41 cellular contexts compared by ENCODE assay signal in the genomic region with DNA sequence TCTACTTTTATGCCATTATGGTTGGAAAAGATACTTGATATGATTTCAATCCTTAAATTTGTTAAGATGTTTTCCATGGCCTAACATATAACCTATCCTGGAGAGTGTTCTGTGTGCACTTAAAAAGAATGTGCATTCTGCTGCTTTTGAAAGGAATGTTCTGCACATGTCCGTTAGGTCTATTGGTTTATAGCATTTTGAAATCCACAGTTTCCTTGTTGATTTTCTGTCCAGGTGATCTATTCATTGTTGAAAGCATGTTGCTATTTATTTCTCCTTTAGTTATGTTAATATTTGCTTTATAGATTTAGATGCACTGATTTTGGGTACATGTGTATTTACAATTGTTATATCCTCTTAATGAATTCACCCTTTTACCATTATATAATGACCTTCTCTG. TPM values are rescaled to one million over a fixed set of nuclear protein-coding genes. Genes with fewer than 3 reads are reported as not detected.
DNase-seq lines count a peak whose midpoint lies in the region; ATAC-seq, FAIRE-seq and TF ChIP-seq lines count a peak whose summit lies in the region.
"Had no signal": no experiment of that assay in that cellular context is flagged by ENCODE, and none has a peak within 500 bp of the region (broad histone marks: within the 10 kb centered on the region; RNA-seq: fewer than 3 reads in every experiment).

No MANE protein-coding gene starts in this region.

- H4K8ac ChIP-seq in H1 (ENCODE audit: extremely low read depth, insufficient read depth, low read length): no peak overlapping the region

- H4K20me1 ChIP-seq in HepG2 (ENCODE audit: insufficient read depth, low read length) (no peaks in the 10 kb centered on the region), H1 (replicated peaks in 1 of 2; ENCODE audit: control insufficient read depth in 1 of 2, insufficient read depth in 2 of 2, low read length in 2 of 2) (no peaks in the 10 kb centered on the region)
- H4K20me1 ChIP-seq: BLaER1; BLaER1 treated with 17β-estradiol and CSF1 and Interleukin-3, amounts not matched to agents 10 nM and 100 nM had no signal

- no peak for TF ChIP-seq CTCF in liver (IDR thresholded peaks at IDR 0.05; ENCODE audit: low read depth, low read length, missing input control)
- no peak for TF ChIP-seq CTCF in HepG2 (CRISPR knock-in tag; IDR thresholded peaks at IDR 0.05)
- no peak for TF ChIP-seq CTCF in H1 (IDR thresholded peaks at IDR 0.05; ENCODE audit: control extremely low read depth in 1 of 3, insufficient read depth in 1 of 3, low read depth in 1 of 3, low read length in 3 of 3)
- TF ChIP-seq CTCF in right lobe of liver (IDR thresholded peaks at IDR 0.05): no peak
- no peak for TF ChIP-seq CTCF in upper lobe of right lung (IDR thresholded peaks at IDR 0.05)

- no peak overlapping the region for H3K23ac ChIP-seq in H1 (ENCODE audit: insufficient read length)

- H3K14ac ChIP-seq in H1 (ENCODE audit: insufficient read length): no peak overlapping the region

- H3K27ac ChIP-seq in liver (ENCODE audit: low read depth in 1 of 2, low read length in 2 of 2): no peak overlapping the region
- H3K27ac ChIP-seq in HepG2 (ENCODE audit: extremely low read length, insufficient read depth, low read length): no peak overlapping the region
- H3K27ac ChIP-seq in H1 (ENCODE audit: low read depth, low read length): no peak overlapping the region
- peak overlapping the region in 2 of 3 donors; percentile 18 to 29 for H3K27ac ChIP-seq in right lobe of liver
- no peak overlapping the region for H3K27ac ChIP-seq in upper lobe of right lung
- H3K27ac ChIP-seq: 22Rv1; A549; BLaER1; BLaER1 treated with 17β-estradiol and CSF1 and Interleukin-3, amounts not matched to agents 10 nM and 100 nM; C4-2B had no signal

- H3K18ac ChIP-seq in H1 (ENCODE audit: extremely low read depth, low read length): no peak overlapping the region

- whole genome bisulfite sequencing in liver: 33% methylated on average over 1 of the region's 1 CpG
- WGBS in HepG2 (ENCODE audit: low lambda C conversion rate): 10% methylated on average over 1 of the region's 1 CpG
- WGBS in H1 (ENCODE audit: extremely low coverage in 1 of 2, insufficient coverage in 1 of 2, insufficient read length in 1 of 2, insufficient replicate concordance in 2 of 2, low coverage in 1 of 2, low lambda C conversion rate in 2 of 2, missing lambda C conversion rate in 1 of 2), 2 experiments: 92% methylated on average over 1 of the region's 1 CpG; no CpG with 5 or more reads in 1 of the 2 experiments
- 19% methylated on average over 1 of the region's 1 CpG for WGBS in right lobe of liver (ENCODE audit: insufficient coverage, low coverage, low lambda C conversion rate, missing lambda C conversion rate)

- no peak overlapping the region for H2BK120ac ChIP-seq in H1 (replicated peaks; ENCODE audit: low read depth, low read length)

- H4K5ac ChIP-seq in H1 (ENCODE audit: insufficient read length, low read depth, low read length): no peak overlapping the region

- H3K79me2 ChIP-seq in HepG2 (ENCODE audit: insufficient read depth, low read length) (no peaks in the 10 kb centered on the region), H1 (ENCODE audit: control insufficient read depth in 1 of 2, insufficient read depth in 2 of 2, low read length in 2 of 2) (no peaks in the 10 kb centered on the region)

- TF ChIP-seq RAD21 in liver (IDR thresholded peaks at IDR 0.05) (no peak), HepG2 (CRISPR knock-in tag; IDR thresholded peaks at IDR 0.05) (no peak), H1 (IDR thresholded peaks at IDR 0.05 in 1 of 2, conservative IDR thresholded peaks at IDR 0.05 in 1 of 2; ENCODE audit: low read depth in 2 of 2, low read length in 2 of 2) (no peak)

- POLR2A ChIA-PET in HepG2 (lab: Yijun Ruan, JAX) (no interaction called here), H1 (lab: Charles Lee; ENCODE audit: partially characterized antibody) (no interaction called here)

- H3K27me3 ChIP-seq in liver (ENCODE audit: control insufficient read depth in 4 of 4, insufficient read depth in 4 of 4, low read length in 3 of 4) (no peaks in the 10 kb centered on the region), HepG2 (ENCODE audit: control insufficient read depth in 1 of 2, insufficient read depth in 2 of 2, low read length in 2 of 2) (peaks cover 0 to under 1% of the 10 kb centered on the region in 2 experiments; a peak in 1 of 5 replicates), H1 (replicated peaks in 1 of 4; ENCODE audit: control insufficient read depth in 3 of 4, extremely low read depth in 1 of 4, insufficient read depth in 3 of 4, low read length in 3 of 4) (no peaks in the 10 kb centered on the region), right lobe of liver (no peaks in the 10 kb centered on the region), upper lobe of right lung (no peaks in the 10 kb centered on the region)
- H3K27me3 ChIP-seq: BE2C; BLaER1; BLaER1 treated with 17β-estradiol and CSF1 and Interleukin-3, amounts not matched to agents 10 nM and 100 nM had no signal

- H3K9ac ChIP-seq in liver (ENCODE audit: low read depth in 1 of 2, low read length in 2 of 2) (no peak overlapping the region), HepG2 (ENCODE audit: insufficient read depth, low read depth, low read length) (no peak overlapping the region), H1 (replicated peaks in 1 of 4; ENCODE audit: extremely low read depth in 1 of 4, low read depth in 3 of 4, low read length in 3 of 4) (no peak overlapping the region)
- H3K9ac ChIP-seq: BLaER1; BLaER1 treated with 17β-estradiol and CSF1 and Interleukin-3, amounts not matched to agents 10 nM and 100 nM had no signal

- no peak overlapping the region for H4K91ac ChIP-seq in H1 (replicated peaks; ENCODE audit: insufficient read length, low read length)

- H3K36me3 ChIP-seq in liver (ENCODE audit: control insufficient read depth in 4 of 4, insufficient read depth in 3 of 4, low read depth in 1 of 4, low read length in 3 of 4) (no peaks in the 10 kb centered on the region), HepG2 (replicated peaks in 1 of 2; ENCODE audit: control insufficient read depth in 1 of 2, insufficient read depth in 2 of 2, low read length in 2 of 2) (no peaks in the 10 kb centered on the region), H1 (ENCODE audit: control insufficient read depth in 2 of 4, insufficient read depth in 4 of 4, low read length in 3 of 4) (no peaks in the 10 kb centered on the region; a peak in 1 of 8 replicates), right lobe of liver (no peaks in the 10 kb centered on the region), upper lobe of right lung (no peaks in the 10 kb centered on the region)
- H3K36me3 ChIP-seq: BE2C; BLaER1; BLaER1 treated with 17β-estradiol and CSF1 and Interleukin-3, amounts not matched to agents 10 nM and 100 nM had no signal

- no peaks in the 10 kb centered on the region for H3K23me2 ChIP-seq in H1 (ENCODE audit: low read depth, low read length)

- CTCF ChIA-PET in HepG2 (lab: Yijun Ruan, JAX; ENCODE audit: low intra/inter-chr PET ratio, low total read pairs): no interaction called here
- CTCF ChIA-PET in H1 (lab: Charles Lee; ENCODE audit: partially characterized antibody): no interaction called here

- no peak overlapping the region for H3K4ac ChIP-seq in H1 (replicated peaks; ENCODE audit: insufficient read length, low read depth, low read length)

- TF ChIP-seq POLR2A in HepG2 (IDR thresholded peaks at IDR 0.05; ENCODE audit: insufficient read depth in 1 of 2, low read depth in 2 of 2, low read length in 2 of 2): no peak
- TF ChIP-seq POLR2A in H1 (IDR thresholded peaks at IDR 0.05; ENCODE audit: control extremely low read depth in 1 of 2, low read depth in 2 of 2, low read length in 2 of 2): no peak
- TF ChIP-seq POLR2A in right lobe of liver (IDR thresholded peaks at IDR 0.05): no peak

- H3K79me1 ChIP-seq in H1 (ENCODE audit: low read depth, low read length): no peaks in the 10 kb centered on the region

- ATAC-seq in HepG2: no peak
- peak; percentile 10 for ATAC-seq in left lobe of liver
- ATAC-seq in right lobe of liver: peak; percentile 31 to 76 (median 46)
- ATAC-seq in upper lobe of right lung: no peak
- no peak for ATAC-seq in GM21529 (IDR thresholded peaks at IDR 0.05; ENCODE audit: unreplicated experiment)
- ATAC-seq: A549; CD8-positive, alpha-beta T cell had no signal

- no peak for FAIRE-seq in HepG2 (lab: Jason Lieb, UNC)
- peak; percentile 13 for FAIRE-seq in H1 (lab: Jason Lieb, UNC)
- FAIRE-seq: A549, D721Med had no signal

- no peak overlapping the region for H2BK5ac ChIP-seq in H1 (ENCODE audit: low read depth, low read length)

- H2BK20ac ChIP-seq in H1 (ENCODE audit: low read length): no peak overlapping the region

- H2AFZ ChIP-seq in HepG2 (ENCODE audit: low read length): no peak overlapping the region
- H2AFZ ChIP-seq in H1 (ENCODE audit: low read length): no peak overlapping the region

- H3K4me1 ChIP-seq in liver (ENCODE audit: control insufficient read depth in 4 of 4, insufficient read depth in 4 of 4, low read length in 3 of 4) (peaks cover 6 to 26% (median 11%) of the 10 kb centered on the region in 4 donors), HepG2 (ENCODE audit: insufficient read depth, low read length) (peaks cover 5% of the 10 kb centered on the region), H1 (replicated peaks in 1 of 4; ENCODE audit: control insufficient read depth in 3 of 4, insufficient read depth in 4 of 4, low read length in 3 of 4) (peaks cover 0 to 6% (median 0%) of the 10 kb centered on the region in 4 experiments; a peak in 2 of 7 replicates), right lobe of liver (peaks cover 0 to 35% (median 4%) of the 10 kb centered on the region in 4 donors), upper lobe of right lung (no peaks in the 10 kb centered on the region)
- H3K4me1 ChIP-seq: A549; BE2C; BLaER1; BLaER1 treated with 17β-estradiol and CSF1 and Interleukin-3, amounts not matched to agents 10 nM and 100 nM; Caco-2 had no signal

- DNase-seq in HepG2 (ENCODE audit: low spot score) (no peak), H1 (ENCODE audit: low read depth in 1 of 2, low spot score in 2 of 2) (no peak), left lobe of liver (ENCODE audit: low spot score) (no peak), right lobe of liver (no peak), hypothalamus (lab: John Stamatoyannopoulos, UW) (no peak), upper lobe of right lung (no peak)
- DNase-seq: 8988T; ACHN; AML-193; BE2C; C1 segment of cervical spinal cord; Caco-2; Calu3; CD4-positive, alpha-beta memory T cell; CD4-positive, alpha-beta T cell; CD4-positive, CD25-positive, alpha-beta regulatory T cell; CD8-positive, alpha-beta memory T cell; CD8-positive, alpha-beta T cell; COR-L47; DMS 273 treated with DMSO at 0.1 percent for 48 hours; DMS153; DMS53; DMS79; DMS79 treated with DMSO at 0.1 percent for 48 hours; DND-41; EL had no signal

- no peak for TF ChIP-seq EP300 in HepG2 (IDR thresholded peaks at IDR 0.05; ENCODE audit: low read depth in 2 of 2, low read length in 2 of 2)
- no peak for TF ChIP-seq EP300 in HepG2 (CRISPR knock-in tag; IDR thresholded peaks at IDR 0.05; ENCODE audit: borderline replicate concordance)
- no peak for TF ChIP-seq EP300 in H1 (IDR thresholded peaks at IDR 0.05; ENCODE audit: borderline replicate concordance in 1 of 2, low read depth in 2 of 2, low read length in 2 of 2)

- in situ Hi-C loops in HepG2 (cut with HindIII; ENCODE audit: extremely low pct_ligation_motif_present, low pct_unique_long_range_greater_than_20kb): no loop called here

- no TSS peak for BruUV-seq in HepG2 (replicated peaks; lab: Mats Ljungman, UMichigan)

- H3K9me3 ChIP-seq in liver (ENCODE audit: control insufficient read depth in 4 of 4, low read length in 3 of 4) (no peaks in the 10 kb centered on the region), HepG2 (ENCODE audit: low read length) (peaks cover 8% of the 10 kb centered on the region; the same call in 1 of the 2 replicates), H1 (ENCODE audit: insufficient read depth in 2 of 2, low read depth in 1 of 2, low read length in 1 of 2) (peaks cover 13 to 21% of the 10 kb centered on the region in 2 experiments), right lobe of liver (no peaks in the 10 kb centered on the region), upper lobe of right lung (no peaks in the 10 kb centered on the region)
- H3K9me3 ChIP-seq: A549, BE2C had no signal

- no peak overlapping the region for H3K56ac ChIP-seq in H1 (replicated peaks; ENCODE audit: insufficient read length, low read depth, low read length)

- intact Hi-C loops in HepG2 (cut with micrococcal nuclease; ENCODE audit: unreplicated experiment) (no loop called here), right lobe of liver (cut with DNase I) (no loop called here), upper lobe of right lung (cut with DNase I) (no loop called here)

- H3K4me2 ChIP-seq in HepG2 (ENCODE audit: low read depth, low read length): no peak overlapping the region
- H3K4me2 ChIP-seq in H1 (ENCODE audit: insufficient read depth in 1 of 2, low read depth in 2 of 2, low read length in 2 of 2): no peak overlapping the region
- H3K4me2 ChIP-seq: A549; BLaER1; BLaER1 treated with 17β-estradiol and CSF1 and Interleukin-3, amounts not matched to agents 10 nM and 100 nM had no signal

- H3K4me3 ChIP-seq in liver (ENCODE audit: low read depth in 1 of 3, low read length in 3 of 3): no peak overlapping the region
- no peak overlapping the region for H3K4me3 ChIP-seq in HepG2 (replicated peaks in 1 of 3; ENCODE audit: insufficient read depth in 1 of 3, low read depth in 2 of 3, low read length in 3 of 3)
- no peak overlapping the region for H3K4me3 ChIP-seq in H1 (ENCODE audit: extremely low read depth in 1 of 4, insufficient read depth in 2 of 4, low read depth in 3 of 4, low read length in 4 of 4)
- H3K4me3 ChIP-seq in right lobe of liver: no peak overlapping the region
- H3K4me3 ChIP-seq in upper lobe of right lung: no peak overlapping the region
- H3K4me3 ChIP-seq: A549; BLaER1; BLaER1 treated with 17β-estradiol and CSF1 and Interleukin-3, amounts not matched to agents 10 nM and 100 nM had no signal

- H2BK15ac ChIP-seq in H1 (ENCODE audit: low read length): no peak overlapping the region

- H2AK5ac ChIP-seq in H1 (ENCODE audit: low read depth, low read length): no peak overlapping the region

- no peak overlapping the region for H2BK12ac ChIP-seq in H1 (ENCODE audit: low read depth, low read length)

RNA-seq across cellular contexts. Expression of a gene that starts 5.7 kb away (rescaled TPM):
- 10 to 100 TPM; 46.8 to 73.7 TPM for total RNA-seq in liver
- polyA plus RNA-seq in liver: 10 to 100 TPM; 36.5 to 78.9 TPM
- 0.49 and 0.59 TPM in 2 replicates for total RNA-seq in HepG2 (2016; rRNA removed; fragmentation: Illumina TruSeq; extraction: Trizol)
- not detected in 2 replicates for total RNA-seq in HepG2 (2016; cell fraction: cytosol; rRNA removed; fragmentation: Illumina TruSeq; extraction: Trizol; ENCODE audit: low read depth)
- total RNA-seq in HepG2 (2016; cell fraction: insoluble cytoplasmic fraction; rRNA removed; fragmentation: Illumina TruSeq; extraction: Trizol): 0.32 TPM in 1 of 2 replicates, not detected in the other
- total RNA-seq in HepG2 (2016; cell fraction: membrane; rRNA removed; fragmentation: Illumina TruSeq; extraction: Trizol): 0.19 and 0.21 TPM in 2 replicates
- 0.28 and 1.6 TPM in 2 replicates for total RNA-seq in HepG2 (2016; cell fraction: nucleus; rRNA removed; fragmentation: Illumina TruSeq; extraction: Trizol)
- 0.26 and 0.67 TPM in 2 replicates for polyA plus RNA-seq in HepG2 (2011; rRNA removed)
- polyA plus RNA-seq in HepG2 (2011; cell fraction: cytosol; rRNA removed): 0.17 and 0.38 TPM in 2 replicates
- 0.35 and 0.50 TPM in 2 replicates for polyA plus RNA-seq in HepG2 (2011; cell fraction: nucleus; rRNA removed)
- polyA plus RNA-seq in HepG2 (2012): 1.7 and 2.7 TPM in 2 replicates
- polyA plus RNA-seq in HepG2 (2016; cell fraction: cytosol; fragmentation: Illumina TruSeq; extraction: Trizol; ENCODE audit: low read depth): 0.08 TPM in 1 of 2 replicates, not detected in the other
- polyA plus RNA-seq in HepG2 (2016; cell fraction: insoluble cytoplasmic fraction; fragmentation: Illumina TruSeq; extraction: Trizol; ENCODE audit: low read depth): 0.22 and 0.24 TPM in 2 replicates
- polyA plus RNA-seq in HepG2 (2016; cell fraction: membrane; fragmentation: Illumina TruSeq; extraction: Trizol; ENCODE audit: low read depth): 0.14 and 0.16 TPM in 2 replicates
- polyA plus RNA-seq in HepG2 (2016; cell fraction: nucleus; fragmentation: Illumina TruSeq; extraction: Trizol; ENCODE audit: insufficient read depth, low read depth): 1.4 and 1.5 TPM in 2 replicates
- polyA minus RNA-seq in HepG2 (2011; rRNA and poly(A)+ RNA removed; ENCODE audit: low replicate concordance): 0.56 TPM in 1 of 2 replicates, not detected in the other
- polyA minus RNA-seq in HepG2 (2011; cell fraction: cytosol; rRNA and poly(A)+ RNA removed): 0.69 TPM in 1 of 2 replicates, not detected in the other
- polyA minus RNA-seq in HepG2 (2011; cell fraction: nucleus; rRNA and poly(A)+ RNA removed): 0.25 TPM in 1 of 2 replicates, not detected in the other
- 20.1 and 20.9 TPM in 2 replicates for total RNA-seq in H1 (2021; fragmentation: NEBNext Ultra II Directional; extraction: Animal tissue kit (Norgen Biotek cat#: 25700))
- polyA plus RNA-seq in H1 (2011; rRNA removed): 7.5 and 12.0 TPM in 2 replicates
- 13.2 TPM for polyA plus RNA-seq in H1 (2011; cell fraction: cytosol; rRNA removed)
- 9.8 TPM for polyA plus RNA-seq in H1 (2011; cell fraction: nucleus; rRNA removed)
- 21.0 to 30.7 TPM (median 21.7 TPM) in 4 replicates for polyA plus RNA-seq in H1 (2012, experiment 1 of 2)
- polyA plus RNA-seq in H1 (2012, experiment 2 of 2): 2.5 TPM
- polyA plus RNA-seq in H1 (2013, experiment 1 of 2): 16.9 TPM
- polyA plus RNA-seq in H1 (2013, experiment 2 of 2): 15.6 TPM
- 11.2 and 18.7 TPM in 2 replicates for polyA minus RNA-seq in H1 (2011; rRNA and poly(A)+ RNA removed)
- polyA minus RNA-seq in H1 (2011; cell fraction: cytosol; rRNA and poly(A)+ RNA removed): 7.1 TPM
- polyA minus RNA-seq in H1 (2011; cell fraction: nucleus; rRNA and poly(A)+ RNA removed): 5.7 TPM
- 102 TPM for total RNA-seq in left lobe of liver
- 100 to 1,000 TPM in 2 of 6 experiments, 10 to 100 TPM in 4; 48.1 to 130 (median 75.8) TPM for total RNA-seq in right lobe of liver
- 1.5 TPM for total RNA-seq in upper lobe of right lung
- total RNA-seq: A172, A673, Caco-2, Daoy had no signal
- polyA plus RNA-seq: BJ; CD14-positive monocyte; CD4-positive, alpha-beta memory T cell; CD8-positive, alpha-beta memory T cell had no signal

RNA-seq across cellular contexts. Expression of a gene that starts 30.3 kb away (rescaled TPM):
- total RNA-seq in liver (100 to 1,000 TPM in 1 of 2 donors, 10 to 100 TPM in 1; 28.4 to 119 TPM), HepG2 (2016; rRNA removed; fragmentation: Illumina TruSeq; extraction: Trizol) (2.1 and 7.2 TPM in 2 replicates), left lobe of liver (103 TPM), right lobe of liver (100 to 1,000 TPM in 2 of 6 experiments, 10 to 100 TPM in 4; 82.4 to 199 (median 94.1) TPM), upper lobe of right lung (35.4 TPM)
- polyA plus RNA-seq in liver (10 to 100 TPM; 27.9 to 41.8 TPM), HepG2 (2011; rRNA removed) (4.7 and 6.2 TPM in 2 replicates), H1 (2011; rRNA removed) (0.65 and 0.82 TPM in 2 replicates)
- 1.5 and 2.2 TPM in 2 replicates for total RNA-seq in HepG2 (2016; cell fraction: cytosol; rRNA removed; fragmentation: Illumina TruSeq; extraction: Trizol; ENCODE audit: low read depth)
- 3.0 and 6.9 TPM in 2 replicates for total RNA-seq in HepG2 (2016; cell fraction: insoluble cytoplasmic fraction; rRNA removed; fragmentation: Illumina TruSeq; extraction: Trizol)
- total RNA-seq in HepG2 (2016; cell fraction: membrane; rRNA removed; fragmentation: Illumina TruSeq; extraction: Trizol): 2.9 and 3.1 TPM in 2 replicates
- total RNA-seq in HepG2 (2016; cell fraction: nucleus; rRNA removed; fragmentation: Illumina TruSeq; extraction: Trizol): 14.3 and 14.6 TPM in 2 replicates
- 2.1 and 3.2 TPM in 2 replicates for polyA plus RNA-seq in HepG2 (2011; cell fraction: cytosol; rRNA removed)
- 16.5 and 24.0 TPM in 2 replicates for polyA plus RNA-seq in HepG2 (2011; cell fraction: nucleus; rRNA removed)
- 6.6 and 6.7 TPM in 2 replicates for polyA plus RNA-seq in HepG2 (2012)
- 1.9 and 2.1 TPM in 2 replicates for polyA plus RNA-seq in HepG2 (2016; cell fraction: cytosol; fragmentation: Illumina TruSeq; extraction: Trizol; ENCODE audit: low read depth)
- 2.6 and 2.9 TPM in 2 replicates for polyA plus RNA-seq in HepG2 (2016; cell fraction: insoluble cytoplasmic fraction; fragmentation: Illumina TruSeq; extraction: Trizol; ENCODE audit: low read depth)
- 2.3 and 2.6 TPM in 2 replicates for polyA plus RNA-seq in HepG2 (2016; cell fraction: membrane; fragmentation: Illumina TruSeq; extraction: Trizol; ENCODE audit: low read depth)
- 40.3 and 41.1 TPM in 2 replicates for polyA plus RNA-seq in HepG2 (2016; cell fraction: nucleus; fragmentation: Illumina TruSeq; extraction: Trizol; ENCODE audit: insufficient read depth, low read depth)
- 0.82 and 1.7 TPM in 2 replicates for polyA minus RNA-seq in HepG2 (2011; rRNA and poly(A)+ RNA removed; ENCODE audit: low replicate concordance)
- 1.6 and 2.0 TPM in 2 replicates for polyA minus RNA-seq in HepG2 (2011; cell fraction: cytosol; rRNA and poly(A)+ RNA removed)
- 9.9 and 14.3 TPM in 2 replicates for polyA minus RNA-seq in HepG2 (2011; cell fraction: nucleus; rRNA and poly(A)+ RNA removed)
- 1.0 and 1.4 TPM in 2 replicates for total RNA-seq in H1 (2021; fragmentation: NEBNext Ultra II Directional; extraction: Animal tissue kit (Norgen Biotek cat#: 25700))
- 1.5 TPM for polyA plus RNA-seq in H1 (2011; cell fraction: cytosol; rRNA removed)
- 1.1 TPM for polyA plus RNA-seq in H1 (2011; cell fraction: nucleus; rRNA removed)
- polyA plus RNA-seq in H1 (2012, experiment 1 of 2): 0.52 to 0.94 TPM (median 0.69 TPM) in 4 replicates
- not detected for polyA plus RNA-seq in H1 (2012, experiment 2 of 2)
- 0.81 TPM for polyA plus RNA-seq in H1 (2013, experiment 1 of 2)
- polyA plus RNA-seq in H1 (2013, experiment 2 of 2): 0.59 TPM
- 0.37 and 0.79 TPM in 2 replicates for polyA minus RNA-seq in H1 (2011; rRNA and poly(A)+ RNA removed)
- polyA minus RNA-seq in H1 (2011; cell fraction: cytosol; rRNA and poly(A)+ RNA removed): 1.1 TPM
- 1.9 TPM for polyA minus RNA-seq in H1 (2011; cell fraction: nucleus; rRNA and poly(A)+ RNA removed)

RNA-seq across cellular contexts. Expression of a gene that starts 44.4 kb away (rescaled TPM):
- total RNA-seq in liver: 100 to 1,000 TPM in 1 of 2 donors, 10 to 100 TPM in 1; 54.6 to 207 TPM
- 100 to 1,000 TPM; 100 to 130 TPM for polyA plus RNA-seq in liver
- 27.6 and 58.0 TPM in 2 replicates for total RNA-seq in HepG2 (2016; rRNA removed; fragmentation: Illumina TruSeq; extraction: Trizol)
- total RNA-seq in HepG2 (2016; cell fraction: cytosol; rRNA removed; fragmentation: Illumina TruSeq; extraction: Trizol; ENCODE audit: low read depth): 7.0 and 7.4 TPM in 2 replicates
- 25.4 and 56.7 TPM in 2 replicates for total RNA-seq in HepG2 (2016; cell fraction: insoluble cytoplasmic fraction; rRNA removed; fragmentation: Illumina TruSeq; extraction: Trizol)
- 11.6 and 12.3 TPM in 2 replicates for total RNA-seq in HepG2 (2016; cell fraction: membrane; rRNA removed; fragmentation: Illumina TruSeq; extraction: Trizol)
- 72.8 and 74.4 TPM in 2 replicates for total RNA-seq in HepG2 (2016; cell fraction: nucleus; rRNA removed; fragmentation: Illumina TruSeq; extraction: Trizol)
- 35.1 and 48.7 TPM in 2 replicates for polyA plus RNA-seq in HepG2 (2011; rRNA removed)
- 18.9 and 37.4 TPM in 2 replicates for polyA plus RNA-seq in HepG2 (2011; cell fraction: cytosol; rRNA removed)
- 73.5 and 117 TPM in 2 replicates for polyA plus RNA-seq in HepG2 (2011; cell fraction: nucleus; rRNA removed)
- polyA plus RNA-seq in HepG2 (2012): 46.7 and 65.0 TPM in 2 replicates
- 4.0 and 4.8 TPM in 2 replicates for polyA plus RNA-seq in HepG2 (2016; cell fraction: cytosol; fragmentation: Illumina TruSeq; extraction: Trizol; ENCODE audit: low read depth)
- polyA plus RNA-seq in HepG2 (2016; cell fraction: insoluble cytoplasmic fraction; fragmentation: Illumina TruSeq; extraction: Trizol; ENCODE audit: low read depth): 21.2 and 23.4 TPM in 2 replicates
- polyA plus RNA-seq in HepG2 (2016; cell fraction: membrane; fragmentation: Illumina TruSeq; extraction: Trizol; ENCODE audit: low read depth): 6.0 and 7.5 TPM in 2 replicates
- 107 and 113 TPM in 2 replicates for polyA plus RNA-seq in HepG2 (2016; cell fraction: nucleus; fragmentation: Illumina TruSeq; extraction: Trizol; ENCODE audit: insufficient read depth, low read depth)
- polyA minus RNA-seq in HepG2 (2011; rRNA and poly(A)+ RNA removed; ENCODE audit: low replicate concordance): 18.4 TPM in 1 of 2 replicates, not detected in the other
- 13.9 and 27.5 TPM in 2 replicates for polyA minus RNA-seq in HepG2 (2011; cell fraction: cytosol; rRNA and poly(A)+ RNA removed)
- polyA minus RNA-seq in HepG2 (2011; cell fraction: nucleus; rRNA and poly(A)+ RNA removed): 74.5 and 137 TPM in 2 replicates
- total RNA-seq in H1 (2021; fragmentation: NEBNext Ultra II Directional; extraction: Animal tissue kit (Norgen Biotek cat#: 25700)): 0.54 and 0.99 TPM in 2 replicates
- 0.27 and 0.55 TPM in 2 replicates for polyA plus RNA-seq in H1 (2011; rRNA removed)
- 0.58 TPM for polyA plus RNA-seq in H1 (2011; cell fraction: cytosol; rRNA removed)
- 1.1 TPM for polyA plus RNA-seq in H1 (2011; cell fraction: nucleus; rRNA removed)
- 0.25 to 0.98 TPM (median 0.59 TPM) in 4 replicates for polyA plus RNA-seq in H1 (2012, experiment 1 of 2)
- polyA plus RNA-seq in H1 (2012, experiment 2 of 2): not detected
- 0.95 TPM for polyA plus RNA-seq in H1 (2013, experiment 1 of 2)
- 0.94 TPM for polyA plus RNA-seq in H1 (2013, experiment 2 of 2)
- polyA minus RNA-seq in H1 (2011; rRNA and poly(A)+ RNA removed): 0.63 and 0.91 TPM in 2 replicates
- not detected for polyA minus RNA-seq in H1 (2011; cell fraction: cytosol; rRNA and poly(A)+ RNA removed)
- 0.80 TPM for polyA minus RNA-seq in H1 (2011; cell fraction: nucleus; rRNA and poly(A)+ RNA removed)
- total RNA-seq in left lobe of liver: 171 TPM
- 100 to 1,000 TPM in 4 of 6 experiments, 10 to 100 TPM in 2; 94.5 to 201 (median 140) TPM for total RNA-seq in right lobe of liver
- 24.7 TPM for total RNA-seq in upper lobe of right lung
- total RNA-seq: A172; B cell; Caco-2; CD4-positive, alpha-beta memory T cell; CD4-positive, alpha-beta T cell; CD4-positive, CD25-positive, alpha-beta regulatory T cell; CD8-positive, alpha-beta memory T cell; CD8-positive, alpha-beta T cell; Daoy had no signal
- polyA plus RNA-seq: A549; AG04450; BJ; CD14-positive monocyte; CD4-positive, alpha-beta memory T cell; CD4-positive, CD25-positive, alpha-beta regulatory T cell; CD8-positive, alpha-beta memory T cell had no signal

Comparison
In these comparisons a context has a peak if more than half of its experiments do, and no peak if none do; other contexts are left out.
1. H3K27ac ChIP-seq: peak in right lobe of liver (2 of 3); none in liver (0 of 2), HepG2 (single experiment), H1 (single experiment) and upper lobe of right lung (single experiment).
2. ATAC-seq: peak in left lobe of liver (single experiment) and right lobe of liver (4 of 4); none in HepG2 (single experiment), upper lobe of right lung (single experiment) and GM21529 (single experiment).